ENCODE assay signal across 24 cellular contexts in the genomic region with DNA sequence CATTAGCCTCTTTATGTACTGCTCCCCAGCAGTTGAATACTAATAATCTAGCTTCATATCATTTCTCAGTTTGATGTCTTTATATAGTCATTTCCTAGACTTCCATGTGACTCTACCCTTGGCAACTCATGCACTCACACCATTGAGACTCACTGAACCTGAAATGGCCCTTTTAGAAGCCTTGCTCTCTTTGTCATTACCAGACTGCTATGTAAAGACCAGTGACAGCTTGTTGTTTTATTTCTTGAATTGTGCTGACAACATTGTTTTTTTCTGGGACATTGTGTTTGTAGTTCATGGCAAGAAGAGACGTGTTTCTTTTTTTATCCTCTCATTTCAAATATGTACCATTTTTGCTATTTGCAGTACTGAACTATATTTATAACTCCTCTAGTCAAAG.
DNase-seq lines count a peak whose midpoint lies in the region; ATAC-seq lines count a peak whose summit lies in the region.
"Had no signal": no experiment of that assay in that cellular context is flagged by ENCODE, and none has a peak within 500 bp of the region (broad histone marks: within the 10 kb centered on the region; RNA-seq: fewer than 3 reads in every experiment).

No MANE protein-coding gene starts in this region.

- peaks cover 49% of the 10 kb centered on the region for H3K4me1 ChIP-seq in endocrine pancreas (ENCODE audit: control insufficient read depth, insufficient read depth, low read length)
- H3K4me1 ChIP-seq: psoas muscle, spleen, vagina had no signal

- no peaks in the 10 kb centered on the region for H3K36me3 ChIP-seq in endocrine pancreas (ENCODE audit: control insufficient read depth, insufficient read depth, low read length)
- H3K36me3 ChIP-seq: MG63, spleen, vagina had no signal

- H3K9me3 ChIP-seq in endocrine pancreas (ENCODE audit: control insufficient read depth, low read length): no peaks in the 10 kb centered on the region
- no peaks in the 10 kb centered on the region for H3K9me3 ChIP-seq in T-helper 17 cell (ENCODE audit: control insufficient read depth, low read length, poor library complexity, severe bottlenecking)
- H3K9me3 ChIP-seq: MG63, psoas muscle, vagina had no signal

- H3K4me3 ChIP-seq in endocrine pancreas (ENCODE audit: control insufficient read depth, insufficient read depth, low read length): peak overlapping the region; percentile 24
- H3K4me3 ChIP-seq: MG63, psoas muscle, spleen, vagina had no signal

- H3K36me3 Mint-ChIP-seq in T-helper 17 cell (ENCODE audit: low read depth): no peaks in the 10 kb centered on the region
- H3K36me3 Mint-ChIP-seq: activated naive CD4-positive, alpha-beta T cell treated with anti-CD3 and anti-CD28 coated beads, Interleukin-2, amount 50 U/mL, for 24 hours; stimulated activated naive B cell treated with anti-CD40 and anti-IgM and Interleukin-4, amounts not matched to agents 10 μg/mL and 1 μg/mL and 100 μg/mL, for 72 hours had no signal

- H3K4me1 Mint-ChIP-seq in T-helper 17 cell: no peaks in the 10 kb centered on the region
- H3K4me1 Mint-ChIP-seq: activated naive CD4-positive, alpha-beta T cell treated with anti-CD3 and anti-CD28 coated beads, Interleukin-2, amount 50 U/mL, for 24 hours; stimulated activated naive B cell treated with anti-CD40 and anti-IgM and Interleukin-4, amounts not matched to agents 10 μg/mL and 1 μg/mL and 100 μg/mL, for 72 hours had no signal

- no peaks in the 10 kb centered on the region for H3K27me3 ChIP-seq in endocrine pancreas (ENCODE audit: control insufficient read depth, insufficient read depth, low read length)
- H3K27me3 ChIP-seq: MG63, spleen, vagina had no signal

- no peak overlapping the region for H3K4me3 Mint-ChIP-seq in T-helper 17 cell
- H3K4me3 Mint-ChIP-seq: activated naive CD4-positive, alpha-beta T cell treated with anti-CD3 and anti-CD28 coated beads, Interleukin-2, amount 50 U/mL, for 24 hours; HFFc6; stimulated activated naive B cell treated with anti-CD40 and anti-IgM and Interleukin-4, amounts not matched to agents 10 μg/mL and 1 μg/mL and 100 μg/mL, for 72 hours had no signal

- DNase-seq in DMS53 (lab: John Stamatoyannopoulos, UW) (peak; percentile 88), NCI-H2081 treated with DMSO at 0.1 percent for 48 hours (lab: John Stamatoyannopoulos, UW) (peak; percentile 74), renal cortical epithelial cell (ENCODE audit: low read depth) (peak; percentile 7), T-helper 17 cell (no peak)
- DNase-seq: activated CD4-positive, alpha-beta T cell treated with anti-CD3 and anti-CD28 coated beads, Interleukin-2, amount 50 U/mL, for 48 hours; activated CD8-positive, alpha-beta memory T cell treated with anti-CD3 and anti-CD28 coated beads, Interleukin-2, amount 50 U/mL, for 4 hours; aorta; central memory CD4-positive, alpha-beta T cell; dermis blood vessel endothelial cell; HFFc6; KBM-7; mammary epithelial cell; MG63; NCI-H1694 treated with DMSO at 0.1 percent for 48 hours; NCI-H226; psoas muscle; spleen; stimulated activated CD4-positive, alpha-beta T cell treated with anti-CD3 and anti-CD28 coated beads, Interleukin-4, amount 100 ng/mL, for 1 hour; stimulated activated naive B cell treated with anti-CD40 and anti-IgM and Interleukin-4, amounts not matched to agents 10 μg/mL and 1 μg/mL and 100 μg/mL, for 72 hours had no signal

- H3K9ac ChIP-seq in endocrine pancreas (ENCODE audit: control insufficient read depth, insufficient read depth, low read length): no peak overlapping the region

- no peaks in the 10 kb centered on the region for H3K27me3 Mint-ChIP-seq in T-helper 17 cell
- H3K27me3 Mint-ChIP-seq: activated naive CD4-positive, alpha-beta T cell treated with anti-CD3 and anti-CD28 coated beads, Interleukin-2, amount 50 U/mL, for 24 hours; stimulated activated naive B cell treated with anti-CD40 and anti-IgM and Interleukin-4, amounts not matched to agents 10 μg/mL and 1 μg/mL and 100 μg/mL, for 72 hours had no signal

- no peak overlapping the region for H3K27ac Mint-ChIP-seq in T-helper 17 cell
- H3K27ac Mint-ChIP-seq: activated naive CD4-positive, alpha-beta T cell treated with anti-CD3 and anti-CD28 coated beads, Interleukin-2, amount 50 U/mL, for 24 hours; HFFc6; stimulated activated naive B cell treated with anti-CD40 and anti-IgM and Interleukin-4, amounts not matched to agents 10 μg/mL and 1 μg/mL and 100 μg/mL, for 72 hours had no signal

- ATAC-seq in T-helper 17 cell: no peak
- ATAC-seq in HG02852 (IDR thresholded peaks at IDR 0.05; ENCODE audit: unreplicated experiment): no peak
- no peak for ATAC-seq in GM18502 (IDR thresholded peaks at IDR 0.05; ENCODE audit: poor library complexity, unreplicated experiment)
- ATAC-seq: psoas muscle; stimulated activated naive B cell treated with anti-CD40 and anti-IgM and Interleukin-4, amounts not matched to agents 10 μg/mL and 1 μg/mL and 100 μg/mL, for 72 hours had no signal

Comparison
In these comparisons a context has a peak if more than half of its experiments do, and no peak if none do; other contexts are left out.
1. DNase-seq: peak in DMS53 (single experiment), NCI-H2081 treated with DMSO at 0.1 percent for 48 hours (single experiment) and renal cortical epithelial cell (single experiment); none in T-helper 17 cell (0 of 3).